In genomic region chr1:182122855-182123254, GRCh38 we compare ENCODE assay signal across 21 cellular contexts.
DNase-seq lines count a peak whose midpoint lies in the region; ATAC-seq and TF ChIP-seq lines count a peak whose summit lies in the region.
"Had no signal": no experiment of that assay in that cellular context is flagged by ENCODE, and none has a peak within 500 bp of the region (broad histone marks: within the 10 kb centered on the region; RNA-seq: fewer than 3 reads in every experiment).

No MANE protein-coding gene starts in this region.

- DNase-seq in EH (ENCODE audit: low read depth), result peak; percentile 46
- peak; percentile 43 for DNase-seq in astrocyte of the hippocampus (ENCODE audit: low read depth, low spot score)
- peak; percentile 25 for DNase-seq in kidney tubule cell (ENCODE audit: low spot score)
- DNase-seq in renal cortical epithelial cell (ENCODE audit: low read depth), result peak; percentile 15
- no peak for DNase-seq in G401 (ENCODE audit: low spot score)
- DNase-seq in effector CD4-positive, alpha-beta T cell, result no peak
- no peak for DNase-seq in upper lobe of right lung
- DNase-seq in SK-N-DZ (ENCODE audit: low spot score), result no peak
- DNase-seq: 8988T; ACHN; CD4-positive, CD25-positive, alpha-beta regulatory T cell; DMS153; Kasumi-1; NCI-H1105; NCI-H1436 treated with DMSO at 0.1 percent for 48 hours; NCI-H187 treated with DMSO at 0.1 percent for 48 hours; NCI-H524 treated with DMSO at 0.1 percent for 48 hours; NCI-H774 had no signal

- no peaks in the 10 kb centered on the region for H3K36me3 ChIP-seq in upper lobe of right lung
- H3K36me3 ChIP-seq: BLaER1 had no signal

- no peak for TF ChIP-seq CTCF in upper lobe of right lung (IDR thresholded peaks at IDR 0.05)

- no peak overlapping the region for H3K27ac ChIP-seq in upper lobe of right lung
- H3K27ac ChIP-seq: BLaER1, HL-60 had no signal

- H3K4me1 ChIP-seq in upper lobe of right lung, result peaks cover 3% of the 10 kb centered on the region

- H3K27me3 ChIP-seq in upper lobe of right lung, result no peaks in the 10 kb centered on the region
- H3K27me3 ChIP-seq: BLaER1 had no signal

- intact Hi-C loops in upper lobe of right lung (cut with DNase I), result no loop called here

- no peak for ATAC-seq in upper lobe of right lung
- ATAC-seq: HCT116 had no signal

- H3K4me3 ChIP-seq in upper lobe of right lung, result no peak overlapping the region
- H3K4me3 ChIP-seq: BLaER1 had no signal

- no peaks in the 10 kb centered on the region for H3K9me3 ChIP-seq in upper lobe of right lung
- H3K9me3 ChIP-seq: BLaER1 had no signal

- in situ Hi-C loops in G401 (cut with HindIII; ENCODE audit: low sequenced_read_pairs), result no loop called here

Comparison
In these comparisons a context has a peak if more than half of its experiments do, and no peak if none do; other contexts are left out.
1. DNase-seq: peak in EH (single experiment), astrocyte of the hippocampus (single experiment), kidney tubule cell (single experiment) and renal cortical epithelial cell (single experiment); none in G401 (single experiment), effector CD4-positive, alpha-beta T cell (single experiment), upper lobe of right lung (single experiment) and SK-N-DZ (single experiment).